In the genomic region with DNA sequence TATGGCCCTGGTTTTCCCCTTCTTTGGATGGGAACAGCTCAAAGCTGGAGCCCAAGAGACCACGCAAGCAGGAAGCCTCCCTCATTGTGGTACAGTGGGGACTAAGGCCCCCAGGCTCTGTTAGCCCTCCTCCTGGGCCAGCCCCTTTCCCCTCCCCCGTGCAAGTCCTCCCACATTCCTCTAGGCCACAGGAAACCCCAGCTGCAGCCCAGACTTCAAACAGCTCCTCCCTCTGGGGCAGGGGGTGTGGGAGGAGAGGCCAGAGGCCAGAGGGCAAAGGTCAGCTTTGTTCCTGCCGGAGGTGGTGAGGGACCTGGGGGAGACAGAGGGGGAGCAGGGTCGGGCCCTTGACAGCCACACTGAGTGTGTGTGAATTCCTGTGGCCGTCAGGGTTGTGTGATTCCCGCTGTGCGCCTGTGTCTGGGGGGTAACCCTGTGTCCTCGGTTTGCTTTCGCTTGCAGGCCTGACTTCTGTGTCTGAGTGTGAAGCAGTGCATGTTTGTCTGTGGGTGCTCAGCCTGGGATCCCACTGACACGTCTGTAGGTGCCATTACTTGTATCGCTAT, we compare ENCODE assay signal across 15 cellular contexts. TPM values are rescaled to one million over a fixed set of nuclear protein-coding genes. Genes with fewer than 3 reads are reported as not detected.
DNase-seq lines count a peak whose midpoint lies in the region; ATAC-seq and TF ChIP-seq lines count a peak whose summit lies in the region.
"Had no signal": no experiment of that assay in that cellular context is flagged by ENCODE, and none has a peak within 500 bp of the region (broad histone marks: within the 10 kb centered on the region; RNA-seq: fewer than 3 reads in every experiment).

No MANE protein-coding gene starts in this region.

- H3K79me2 ChIP-seq in GM23338 (replicated peaks; ENCODE audit: insufficient read depth): peaks cover 2% of the 10 kb centered on the region; the same call in 1 of the 2 replicates
- H3K79me2 ChIP-seq in neural progenitor cell (ENCODE audit: low read depth): peaks cover 16% of the 10 kb centered on the region

- H3K4me3 ChIP-seq in GM23338 (no peak overlapping the region), NB4 (ENCODE audit: low read depth, low read length) (peak overlapping the region; percentile 3), endodermal cell (ENCODE audit: low read length) (peak overlapping the region; percentile 43), neural progenitor cell (no peak overlapping the region)

- H3K9me3 ChIP-seq in endodermal cell (ENCODE audit: control insufficient read depth, low read length) (no peaks in the 10 kb centered on the region), neural progenitor cell (ENCODE audit: low read depth) (no peaks in the 10 kb centered on the region)
- no peaks in the 10 kb centered on the region for H3K9me3 ChIP-seq in CD4-positive, alpha-beta T cell (ENCODE audit: control insufficient read depth, low read length)

- intact Hi-C loops in CD4-positive, alpha-beta T cell (cut with DNase I, micrococcal nuclease): loop anchor here in 1 of 2 experiments (5.0 kb wide), 1 partner anchor 115 kb away; no protein-coding TSS in a partner anchor

- H3K27ac ChIP-seq in GM23338 (ENCODE audit: low read depth) (no peak overlapping the region; the same call in 1 of the 2 replicates), endodermal cell (ENCODE audit: low read depth, low read length) (peak overlapping the region; percentile 48), neural progenitor cell (peak overlapping the region; percentile 85)
- H3K27ac ChIP-seq in CD4-positive, alpha-beta T cell (ENCODE audit: low read depth, low read length): no peak overlapping the region

- H3K27ac Mint-ChIP-seq in GM23338 (0 out of 2 replicates have a peak overlapping the region, but pooled peaks have one; percentile 50), endodermal cell (peak overlapping the region; percentile 81), neural progenitor cell (peak overlapping the region; percentile 96)
- H3K27ac Mint-ChIP-seq in CD4-positive, alpha-beta T cell: no peak overlapping the region

- 29 to 36% methylated on average over 7 to 11 of the region's 11 CpGs for WGBS in endodermal cell (ENCODE audit: insufficient coverage in 1 of 2, insufficient read length in 1 of 2), 2 experiments

- H3K4me1 ChIP-seq in GM23338 (ENCODE audit: insufficient read depth) (peaks cover 35% of the 10 kb centered on the region), endodermal cell (ENCODE audit: control insufficient read depth, insufficient read depth, low read length) (peaks cover 8% of the 10 kb centered on the region), neural progenitor cell (peaks cover 40% of the 10 kb centered on the region)

- DNase-seq in GM23338 (ENCODE audit: low spot score) (peak; percentile 84), NB4 (ENCODE audit: low read depth) (peak; percentile 89), endodermal cell (peak; percentile 92), neural progenitor cell (ENCODE audit: low spot score) (peak; percentile 95), NCI-H69 (lab: John Stamatoyannopoulos, UW) (no peak), SKM-1 (lab: John Stamatoyannopoulos, UW; ENCODE audit: unreplicated experiment) (no peak)
- no peak for DNase-seq in CD4-positive, alpha-beta T cell
- DNase-seq: cortex of kidney; HCEC 1CT; NCI-H187 treated with DMSO at 0.1 percent for 48 hours; stimulated activated naive CD4-positive, alpha-beta T cell had no signal

- H4K20me1 ChIP-seq in GM23338 (replicated peaks; ENCODE audit: insufficient read depth): 0 out of 2 replicates have a peak, but pooled peaks cover 1% of the 10 kb centered on the region
- H4K20me1 ChIP-seq in neural progenitor cell (ENCODE audit: low read depth): peaks cover 8% of the 10 kb centered on the region

- 0 out of 2 replicates have a peak overlapping the region, but pooled peaks have one; percentile 74 for H2AFZ ChIP-seq in GM23338
- H2AFZ ChIP-seq in neural progenitor cell (replicated peaks): no peak overlapping the region

- no peak overlapping the region for H3K9ac ChIP-seq in endodermal cell (ENCODE audit: extremely low read depth, low read length, poor library complexity, severe bottlenecking)
- H3K9ac ChIP-seq in neural progenitor cell: no peak overlapping the region

- H3K4me1 Mint-ChIP-seq in GM23338 (peaks cover 34% of the 10 kb centered on the region), endodermal cell (peaks cover 32% of the 10 kb centered on the region), neural progenitor cell (peaks cover 51% of the 10 kb centered on the region)
- H3K4me1 Mint-ChIP-seq in CD4-positive, alpha-beta T cell (ENCODE audit: low read depth): peaks cover 36% of the 10 kb centered on the region

- TF ChIP-seq POLR2A in NB4 (IDR thresholded peaks at IDR 0.05; ENCODE audit: extremely low read depth, insufficient read length): no peak

- peaks cover 8% of the 10 kb centered on the region; the same call in 1 of the 2 replicates for H3K27me3 ChIP-seq in GM23338 (ENCODE audit: insufficient read depth)
- no peaks in the 10 kb centered on the region for H3K27me3 ChIP-seq in endodermal cell (ENCODE audit: control insufficient read depth, insufficient read depth, low read length, poor library complexity, severe bottlenecking)
- H3K27me3 ChIP-seq in neural progenitor cell: no peaks in the 10 kb centered on the region
- H3K27me3 ChIP-seq in CD4-positive, alpha-beta T cell (ENCODE audit: control insufficient read depth, insufficient read depth, low read length): no peaks in the 10 kb centered on the region

- H3K9me2 ChIP-seq in GM23338 (ENCODE audit: insufficient read depth): no peaks in the 10 kb centered on the region

- peak overlapping the region; percentile 94; the same call in 1 of the 2 replicates for H3K4me2 ChIP-seq in GM23338
- peak overlapping the region; percentile 98 for H3K4me2 ChIP-seq in neural progenitor cell

- no peaks in the 10 kb centered on the region for H3K36me3 Mint-ChIP-seq in GM23338 (ENCODE audit: low read depth)
- no peaks in the 10 kb centered on the region for H3K36me3 Mint-ChIP-seq in endodermal cell (ENCODE audit: low read depth)
- H3K36me3 Mint-ChIP-seq in neural progenitor cell: no peaks in the 10 kb centered on the region
- peaks cover 8% of the 10 kb centered on the region for H3K36me3 Mint-ChIP-seq in CD4-positive, alpha-beta T cell (ENCODE audit: low read depth)

- H3K9me3 Mint-ChIP-seq in GM23338 (no peaks in the 10 kb centered on the region), endodermal cell (no peaks in the 10 kb centered on the region), neural progenitor cell (no peaks in the 10 kb centered on the region)
- H3K9me3 Mint-ChIP-seq in CD4-positive, alpha-beta T cell: no peaks in the 10 kb centered on the region

- H3K4me3 Mint-ChIP-seq in GM23338: peak overlapping the region; percentile 21; the same call in 1 of the 3 replicates
- H3K4me3 Mint-ChIP-seq in endodermal cell: peak overlapping the region; percentile 20
- H3K4me3 Mint-ChIP-seq in neural progenitor cell: peak overlapping the region; percentile 68
- no peak overlapping the region for H3K4me3 Mint-ChIP-seq in CD4-positive, alpha-beta T cell
- H3K4me3 Mint-ChIP-seq: B cell had no signal

- H3F3A ChIP-seq in GM23338 (replicated peaks; ENCODE audit: low read depth) (peaks cover 5% of the 10 kb centered on the region; the same call in 1 of the 2 replicates), neural progenitor cell (ENCODE audit: low read depth) (peaks cover 44% of the 10 kb centered on the region)

- no peak for TF ChIP-seq CTCF in GM23338 (conservative IDR thresholded peaks at IDR 0.05; ENCODE audit: low read depth in 2 of 2)
- TF ChIP-seq CTCF in NB4 (IDR thresholded peaks at IDR 0.05; ENCODE audit: low read depth, low read length): no peak
- TF ChIP-seq CTCF in endodermal cell (conservative IDR thresholded peaks at IDR 0.05): no peak
- TF ChIP-seq CTCF in neural progenitor cell (IDR thresholded peaks at IDR 0.05): no peak
- TF ChIP-seq CTCF in CD4-positive, alpha-beta T cell (IDR thresholded peaks at IDR 0.05): no peak

- ATAC-seq in GM23338 (peak; percentile 23), GM19455 (IDR thresholded peaks at IDR 0.05; ENCODE audit: unreplicated experiment) (no peak)
- no peak for ATAC-seq in CD4-positive, alpha-beta T cell (ENCODE audit: poor library complexity)
- ATAC-seq: activated CD4-positive, CD25-positive, alpha-beta regulatory T cell treated with anti-CD3 and anti-CD28 coated beads, Interleukin-2, amount 50 U/mL, for 24 hours had no signal

- POLR2A ChIA-PET in CD4-positive, alpha-beta T cell (lab: Charles Lee): interaction anchor here (1.1 to 6.1 kb wide), 5 partner anchors 39 to 241 kb away, joined by 3 to 51 read pairs (median 5); a partner anchor contains a TSS

- H3K36me3 ChIP-seq in GM23338 (ENCODE audit: insufficient read depth): no peaks in the 10 kb centered on the region
- H3K36me3 ChIP-seq in endodermal cell (ENCODE audit: control insufficient read depth, insufficient read depth, low read length): no peaks in the 10 kb centered on the region
- no peaks in the 10 kb centered on the region for H3K36me3 ChIP-seq in neural progenitor cell

- CTCF ChIA-PET in CD4-positive, alpha-beta T cell (lab: Charles Lee): interaction anchor here (0.6 to 11.0 kb wide), 14 partner anchors 24 to 311 kb away, joined by 3 to 72 read pairs (median 4); no protein-coding TSS in a partner anchor

- H3K27me3 Mint-ChIP-seq in GM23338 (ENCODE audit: insufficient read depth, low read depth, poor library complexity) (peaks cover 26% of the 10 kb centered on the region), endodermal cell (ENCODE audit: insufficient read depth) (no peaks in the 10 kb centered on the region), neural progenitor cell (ENCODE audit: insufficient read depth, low read depth) (peaks cover 14% of the 10 kb centered on the region)
- H3K27me3 Mint-ChIP-seq in CD4-positive, alpha-beta T cell: no peaks in the 10 kb centered on the region
- H3K27me3 Mint-ChIP-seq: B cell had no signal

TF ChIP-seq in GM23338, 12 proteins besides CTCF, POLR2A, EP300 and RAD21:
- TF ChIP-seq CREB1 (CRISPR knock-in tag; IDR thresholded peaks at IDR 0.05; ENCODE audit: low read depth): no peak
- no peak for TF ChIP-seq EZH2phosphoT487 (IDR thresholded peaks at IDR 0.05; ENCODE audit: unreplicated experiment)
- peak; percentile 51; the same call in 1 of the 2 replicates for TF ChIP-seq POLR2AphosphoS5 (IDR thresholded peaks at IDR 0.05; ENCODE audit: low read depth)

RNA-seq across cellular contexts. Expression of a gene that starts 3.4 kb away (rescaled TPM):
- 19.1 and 22.2 TPM in 2 replicates for total RNA-seq in GM23338 (2014; rRNA removed; shearing (Covaris generic))
- 6.8 and 8.3 TPM in 2 replicates for polyA plus RNA-seq in GM23338 (2016; fragmentation: Nextera tagmentation; extraction: Ambion mirVana)
- total RNA-seq in endodermal cell: 10 to 100 TPM; 39.3 to 41.2 TPM
- polyA plus RNA-seq in endodermal cell (2013, experiment 1 of 2): 52.1 TPM
- 50.1 TPM for polyA plus RNA-seq in endodermal cell (2013, experiment 2 of 2)
- total RNA-seq in neural progenitor cell (ENCODE audit: low replicate concordance): 7.0 and 26.5 TPM in 2 replicates
- 10 to 100 TPM; 20.8 to 22.9 TPM for total RNA-seq in CD4-positive, alpha-beta T cell

RNA-seq across cellular contexts. Expression of a gene that starts 27.7 kb away (rescaled TPM):
- total RNA-seq in GM23338 (2014; rRNA removed; shearing (Covaris generic)): 0.16 and 0.56 TPM in 2 replicates
- 0.42 and 0.53 TPM in 2 replicates for polyA plus RNA-seq in GM23338 (2016; fragmentation: Nextera tagmentation; extraction: Ambion mirVana)
- total RNA-seq in endodermal cell (not detected), neural progenitor cell (ENCODE audit: low replicate concordance) (not detected in 2 replicates)
- 0.14 TPM for polyA plus RNA-seq in endodermal cell (2013, experiment 1 of 2)
- polyA plus RNA-seq in endodermal cell (2013, experiment 2 of 2): not detected
- 1 to 10 TPM; 3.0 to 3.2 TPM for total RNA-seq in CD4-positive, alpha-beta T cell
- total RNA-seq: G401 had no signal

Comparison
In these comparisons a context has a peak if more than half of its experiments do, and no peak if none do; other contexts are left out.
1. DNase-seq: peak in GM23338 (single experiment), NB4 (single experiment), endodermal cell (single experiment) and neural progenitor cell (single experiment); none in NCI-H69 (single experiment), SKM-1 (single experiment) and CD4-positive, alpha-beta T cell (0 of 10).
2. H3K27ac ChIP-seq: peak in endodermal cell (single experiment) and neural progenitor cell (single experiment); none in GM23338 (single experiment) and CD4-positive, alpha-beta T cell (single experiment).
3. H3K4me3 ChIP-seq: peak in NB4 (single experiment) and endodermal cell (single experiment); none in GM23338 (single experiment) and neural progenitor cell (single experiment).